In genomic region chr4:128583753-128584712, GRCh38 we compare ENCODE assay signal across 15 cellular contexts.
DNase-seq lines count a peak whose midpoint lies in the region; ATAC-seq, FAIRE-seq and TF ChIP-seq lines count a peak whose summit lies in the region.
"Had no signal": no experiment of that assay in that cellular context is flagged by ENCODE, and none has a peak within 500 bp of the region (broad histone marks: within the 10 kb centered on the region; RNA-seq: fewer than 3 reads in every experiment).

No MANE protein-coding gene starts in this region.

- TF ChIP-seq CTCF in A549 (IDR thresholded peaks at IDR 0.05) (no peak), coronary artery (IDR thresholded peaks at IDR 0.05) (no peak), D721Med (IDR thresholded peaks at IDR 0.05; ENCODE audit: insufficient read depth, missing control alignments) (no peak)

- H3K4me3 ChIP-seq in A549 (no peak overlapping the region), coronary artery (no peak overlapping the region)
- H3K4me3 ChIP-seq: prostate gland had no signal

- ATAC-seq in A549 (no peak), left colon (peak; percentile 55), HG03108 (IDR thresholded peaks at IDR 0.05; ENCODE audit: unreplicated experiment) (no peak), GM18505 (IDR thresholded peaks at IDR 0.05; ENCODE audit: unreplicated experiment) (no peak)

- H3K4me1 ChIP-seq in A549: peaks cover 16% of the 10 kb centered on the region; the same call in 1 of the 3 replicates
- H3K4me1 ChIP-seq: prostate gland had no signal

- H3K4me2 ChIP-seq in A549: no peak overlapping the region

- intact Hi-C loops in left colon (cut with DNase I, micrococcal nuclease): no loop called here

- TF ChIP-seq RAD21 in A549 (conservative IDR thresholded peaks at IDR 0.05 in 1 of 2, IDR thresholded peaks at IDR 0.05 in 1 of 2): no peak

- CTCF ChIA-PET in A549 (lab: Yijun Ruan, JAX): interaction anchor here (0.6 to 2.9 kb wide), 4 partner anchors 9 to 226 kb away, joined by 3 to 11 read pairs (median 5); no protein-coding TSS in a partner anchor

- POLR2A ChIA-PET in A549 (lab: Yijun Ruan, JAX): no interaction called here

- no peaks in the 10 kb centered on the region for H3K9me3 ChIP-seq in A549
- H3K9me3 ChIP-seq: prostate gland had no signal

- TF ChIP-seq EP300 in A549 (IDR thresholded peaks at IDR 0.05): no peak

- 93% methylated on average over 7 of the region's 7 CpGs for WGBS in A549 (ENCODE audit: missing lambda C conversion rate)

- DNase-seq in A549 (ENCODE audit: low read depth in 1 of 2, low spot score in 1 of 2) (no peak), HTR-8/SVneo (ENCODE audit: insufficient read length, low spot score) (no peak), coronary artery (ENCODE audit: low spot score) (no peak), left colon (peak in 1 of 2 donors; percentile 19), D721Med (ENCODE audit: insufficient read length, low spot score) (no peak)
- DNase-seq in activated CD4-positive, CD25-positive, alpha-beta regulatory T cell treated with anti-CD3 and anti-CD28 coated beads, Interleukin-2, amount 50 U/mL, for 72 hours: no peak
- DNase-seq: activated B cell treated with CpG ODN at 0.5 μM for 24 hours; activated naive CD8-positive, alpha-beta T cell treated with anti-CD3 and anti-CD28 coated beads for 36 hours; cortex of kidney; Kasumi-1; NCI-H1694 treated with DMSO at 0.1 percent for 48 hours had no signal

- TF ChIP-seq POLR2A in A549 (IDR thresholded peaks at IDR 0.05; ENCODE audit: low read length) (no peak), GM18505 (IDR thresholded peaks at IDR 0.05; ENCODE audit: borderline replicate concordance, extremely low read depth, insufficient read depth, insufficient read length) (no peak)

- FAIRE-seq in A549 (lab: Jason Lieb, UNC) (no peak), HTR-8/SVneo (lab: Jason Lieb, UNC) (peak; percentile 44), D721Med (lab: Jason Lieb, UNC) (no peak)
- FAIRE-seq: H54 had no signal

- H3K27ac ChIP-seq in A549 (peak overlapping the region; percentile 43 to 71; a peak in 5 of 6 replicates), coronary artery (peak overlapping the region; percentile 26 to 58)
- H3K27ac ChIP-seq: prostate gland had no signal

TF ChIP-seq in A549, 52 proteins besides CTCF, POLR2A, EP300 and RAD21:
- TF ChIP-seq CHD4 (IDR thresholded peaks at IDR 0.05; ENCODE audit: borderline replicate concordance) (no peak), ZFP36 (IDR thresholded peaks at IDR 0.05; ENCODE audit: borderline replicate concordance, partially characterized antibody) (no peak), HEYL (CRISPR knock-in tag; IDR thresholded peaks at IDR 0.05) (no peak), HOXB13 (CRISPR knock-in tag; IDR thresholded peaks at IDR 0.05; ENCODE audit: low read depth) (no peak), POLR2AphosphoS2 (conservative IDR thresholded peaks at IDR 0.05; ENCODE audit: low read length) (no peak), MYC (IDR thresholded peaks at IDR 0.05; ENCODE audit: borderline replicate concordance, low read length) (no peak), KDM1A (IDR thresholded peaks at IDR 0.05; ENCODE audit: low read depth) (no peak), MAX (IDR thresholded peaks at IDR 0.05) (no peak), RFX5 (IDR thresholded peaks at IDR 0.05) (no peak), CHD2 (IDR thresholded peaks at IDR 0.05; ENCODE audit: low read length, partially characterized antibody) (no peak), TP53 (CRISPR knock-in tag; IDR thresholded peaks at IDR 0.05) (no peak), PHF8 (IDR thresholded peaks at IDR 0.05; ENCODE audit: borderline replicate concordance, low read depth) (no peak), SMC3 (IDR thresholded peaks at IDR 0.05) (no peak), FOSL2 (IDR thresholded peaks at IDR 0.05) (no peak), FOSL2 (CRISPR knock-in tag; IDR thresholded peaks at IDR 0.05) (no peak), EHMT2 (IDR thresholded peaks at IDR 0.05; ENCODE audit: low read depth) (no peak), ZSCAN20 (CRISPR knock-in tag; IDR thresholded peaks at IDR 0.05) (no peak), NPAS2 (CRISPR knock-in tag; IDR thresholded peaks at IDR 0.05; ENCODE audit: borderline replicate concordance) (no peak), MAFK (IDR thresholded peaks at IDR 0.05; ENCODE audit: partially characterized antibody) (no peak)
- TF ChIP-seq, protein P1, sequence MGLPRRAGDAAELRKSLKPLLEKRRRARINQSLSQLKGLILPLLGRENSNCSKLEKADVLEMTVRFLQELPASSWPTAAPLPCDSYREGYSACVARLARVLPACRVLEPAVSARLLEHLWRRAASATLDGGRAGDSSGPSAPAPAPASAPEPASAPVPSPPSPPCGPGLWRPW (IDR thresholded peaks at IDR 0.05): no peak
- TF ChIP-seq, protein P2, sequence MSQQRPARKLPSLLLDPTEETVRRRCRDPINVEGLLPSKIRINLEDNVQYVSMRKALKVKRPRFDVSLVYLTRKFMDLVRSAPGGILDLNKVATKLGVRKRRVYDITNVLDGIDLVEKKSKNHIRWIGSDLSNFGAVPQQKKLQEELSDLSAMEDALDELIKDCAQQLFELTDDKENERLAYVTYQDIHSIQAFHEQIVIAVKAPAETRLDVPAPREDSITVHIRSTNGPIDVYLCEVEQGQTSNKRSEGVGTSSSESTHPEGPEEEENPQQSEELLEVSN (IDR thresholded peaks at IDR 0.05; ENCODE audit: borderline replicate concordance, low read depth): no peak
